Comparison of ENCODE assay signal across 8 cellular contexts in genomic region chr22:49853981-49854791, GRCh38. TPM values are rescaled to one million over a fixed set of nuclear protein-coding genes. Genes with fewer than 3 reads are reported as not detected.
DNase-seq lines count a peak whose midpoint lies in the region; ATAC-seq and TF ChIP-seq lines count a peak whose summit lies in the region.

No MANE protein-coding gene starts in this region.

- H3K9me3 ChIP-seq in duodenal mucosa (ENCODE audit: control insufficient read depth in 1 of 2, low read length in 2 of 2) (no peaks in the 10 kb centered on the region), aorta (ENCODE audit: control insufficient read depth, low read length) (no peaks in the 10 kb centered on the region)

- in situ Hi-C loops in SK-MEL-5 (cut with HindIII; ENCODE audit: low pct_unique_long_range_greater_than_20kb, low sequenced_read_pairs): no loop called here

- peak overlapping the region; percentile 51 to 70 for H3K9ac ChIP-seq in duodenal mucosa (ENCODE audit: low read depth in 1 of 2, low read length in 2 of 2)

- peaks cover 0 to 4% of the 10 kb centered on the region in 2 donors for H3K36me3 ChIP-seq in duodenal mucosa (ENCODE audit: control insufficient read depth in 1 of 2, insufficient read depth in 2 of 2, low read length in 2 of 2)
- no peaks in the 10 kb centered on the region for H3K36me3 ChIP-seq in aorta (ENCODE audit: control insufficient read depth in 1 of 2, insufficient read depth in 2 of 2, low read length in 1 of 2)

- intact Hi-C loops in aorta (cut with DNase I): loop anchor here in 1 of 2 donors (1.0 kb wide), 1 partner anchor 64 kb away; the partner anchor contains the start of genes ALG12 and CRELD2

- peaks cover 19% of the 10 kb centered on the region for H3K4me1 Mint-ChIP-seq in mesothelial cell of epicardium

- no peaks in the 10 kb centered on the region for H3K36me3 Mint-ChIP-seq in mesothelial cell of epicardium

- peaks cover 20 to 23% of the 10 kb centered on the region in 2 donors for H3K4me1 ChIP-seq in duodenal mucosa (ENCODE audit: control insufficient read depth in 1 of 2, insufficient read depth in 2 of 2, low read length in 2 of 2)
- H3K4me1 ChIP-seq in aorta (ENCODE audit: control insufficient read depth in 1 of 2, insufficient read depth in 2 of 2, low read length in 2 of 2): no peaks in the 10 kb centered on the region

- H3K27me3 ChIP-seq in duodenal mucosa (ENCODE audit: control insufficient read depth in 1 of 2, insufficient read depth in 2 of 2, low read length in 2 of 2) (peaks cover 0 to 6% of the 10 kb centered on the region in 2 donors), aorta (ENCODE audit: control insufficient read depth in 1 of 2, insufficient read depth in 2 of 2, low read length in 1 of 2) (no peaks in the 10 kb centered on the region)

- ATAC-seq in GM18873 (IDR thresholded peaks at IDR 0.05; ENCODE audit: low FRiP score, unreplicated experiment): peak; percentile 23
- ATAC-seq in HG03108 (IDR thresholded peaks at IDR 0.05; ENCODE audit: unreplicated experiment): peak; percentile 10
- ATAC-seq in aorta (ENCODE audit: low FRiP score): no peak

- WGBS in aorta, 2 donors: 1% methylated on average over 48 to 99 of the region's 99 CpGs

- peak overlapping the region; percentile 95 for H3K4me3 Mint-ChIP-seq in mesothelial cell of epicardium

- H3K27ac ChIP-seq in duodenal mucosa (ENCODE audit: low read depth, low read length) (no peak overlapping the region), aorta (ENCODE audit: low read depth in 1 of 2, low read length in 2 of 2) (no peak overlapping the region)

- no peaks in the 10 kb centered on the region for H3K9me3 Mint-ChIP-seq in mesothelial cell of epicardium

- TF ChIP-seq CTCF in mesothelial cell of epicardium (IDR thresholded peaks at IDR 0.05; ENCODE audit: unreplicated experiment): no peak

- DNase-seq in CD1c-positive myeloid dendritic cell (ENCODE audit: extremely low spot score) (peak; percentile 34), SK-MEL-5 (ENCODE audit: low read depth, low spot score) (peak; percentile 22), mesothelial cell of epicardium (ENCODE audit: low spot score in 2 of 2, unreplicated experiment in 2 of 2) (no peak), aorta (peak; percentile 56 to 79), amniotic stem cell (lab: John Stamatoyannopoulos, UW) (no peak)

- peaks cover 34% of the 10 kb centered on the region for H3K27me3 Mint-ChIP-seq in mesothelial cell of epicardium (ENCODE audit: low read depth)

- H3K27ac Mint-ChIP-seq in mesothelial cell of epicardium: peak overlapping the region; percentile 96

- H3K4me3 ChIP-seq in duodenal mucosa (ENCODE audit: low read depth in 1 of 2, low read length in 2 of 2) (peak overlapping the region; percentile 70 to 78), aorta (ENCODE audit: low read length in 2 of 2) (peak overlapping the region; percentile 72 to 85)

RNA-seq across cellular contexts. Expression of gene ZBED4, which starts 0.5 kb away (rescaled TPM):
- 18.9 and 23.4 TPM in 2 replicates for total RNA-seq in SK-MEL-5 (2014; rRNA removed; shearing (Covaris generic))
- polyA plus RNA-seq in SK-MEL-5 (2015; cell fraction: cytosol; rRNA removed): 25.5 and 32.7 TPM in 2 replicates
- 24.3 and 27.1 TPM in 2 replicates for polyA plus RNA-seq in SK-MEL-5 (2015; cell fraction: nucleus; rRNA removed)
- 32.3 to 33.3 TPM (median 32.6 TPM) in 3 replicates for total RNA-seq in mesothelial cell of epicardium
- total RNA-seq in aorta: 1 to 10 TPM; 8.6 to 9.7 TPM
- 1 to 10 TPM; 1.3 to 1.9 TPM for polyA plus RNA-seq in aorta

RNA-seq across cellular contexts. Expression of gene BRD1, which starts 26.5 kb away (rescaled TPM):
- 16.2 and 17.5 TPM in 2 replicates for total RNA-seq in SK-MEL-5 (2014; rRNA removed; shearing (Covaris generic))
- 23.8 and 28.9 TPM in 2 replicates for polyA plus RNA-seq in SK-MEL-5 (2015; cell fraction: cytosol; rRNA removed)
- 68.2 and 94.1 TPM in 2 replicates for polyA plus RNA-seq in SK-MEL-5 (2015; cell fraction: nucleus; rRNA removed)
- total RNA-seq in mesothelial cell of epicardium: 60.3 to 65.0 TPM (median 64.1 TPM) in 3 replicates
- 10 to 100 TPM; 26.7 to 32.2 TPM for total RNA-seq in aorta
- polyA plus RNA-seq in aorta: 10 to 100 TPM in 1 of 2 donors, 1 to 10 TPM in 1; 7.6 to 21.6 TPM

Comparison
In these comparisons a context has a peak if more than half of its experiments do, and no peak if none do; other contexts are left out.
1. DNase-seq: peak in CD1c-positive myeloid dendritic cell (single experiment), SK-MEL-5 (single experiment) and aorta (2 of 2); none in mesothelial cell of epicardium (0 of 2) and amniotic stem cell (single experiment).